Comparison of ENCODE assay signal across 18 cellular contexts in genomic region chrX:110061138-110061537, GRCh38.
"Had no signal": no experiment of that assay in that cellular context is flagged by ENCODE, and none has a peak within 500 bp of the region (broad histone marks: within the 10 kb centered on the region; RNA-seq: fewer than 3 reads in every experiment).

No MANE protein-coding gene starts in this region.

- ATAC-seq: activated CD8-positive, alpha-beta T cell treated with anti-CD3 and anti-CD28 coated beads, Interleukin-2, amount 10 ng/mL, durations not matched to agents 7 days and 5 days; activated T-cell treated with anti-CD3 and anti-CD28 coated beads, Interleukin-2, amount 50 U/mL, for 72 hours; gastroesophageal sphincter; left colon; stimulated activated effector memory CD8-positive, alpha-beta T cell treated with anti-CD3 and anti-CD28 coated beads, Interleukin-12 subunit alpha, Interleukin-12 subunit beta, amount 100 ng/mL, for 72 hours had no signal

- H3K27me3 ChIP-seq: esophagus squamous epithelium, gastroesophageal sphincter, neural progenitor cell, ovary, sigmoid colon, thyroid gland, uterus had no signal

- H3K9me3 ChIP-seq: esophagus squamous epithelium, gastroesophageal sphincter, ovary, sigmoid colon, thyroid gland, uterus had no signal

- H2AFZ ChIP-seq: neural progenitor cell had no signal

- FAIRE-seq: bronchial epithelial cell had no signal

- DNase-seq: activated CD4-positive, alpha-beta T cell treated with anti-CD3 and anti-CD28 coated beads for 4 hours; activated CD8-positive, alpha-beta memory T cell treated with anti-CD3 and anti-CD28 coated beads, Interleukin-2, amount 50 U/mL, for 48 hours; activated CD8-positive, alpha-beta T cell treated with anti-CD3 and anti-CD28 coated beads, Interleukin-2, amount 10 ng/mL, durations not matched to agents 7 days and 5 days; activated naive CD4-positive, alpha-beta T cell; activated naive CD8-positive, alpha-beta T cell treated with anti-CD3 and anti-CD28 coated beads, Interleukin-2, amount 10 ng/mL, durations not matched to agents 7 days and 5 days; activated T-cell treated with anti-CD3 and anti-CD28 coated beads, Interleukin-2, amount 50 U/mL, for 72 hours; aorta; esophagus squamous epithelium; left colon; ovary; sigmoid colon; T-helper 2 cell; thyroid gland; uterus had no signal

- H3K27ac ChIP-seq: esophagus squamous epithelium, gastroesophageal sphincter, neural progenitor cell, ovary, sigmoid colon, thyroid gland, uterus had no signal

- H3K4me3 ChIP-seq: esophagus squamous epithelium, gastroesophageal sphincter, neural progenitor cell, ovary, sigmoid colon, thyroid gland, uterus had no signal

- H3K4me1 ChIP-seq: gastroesophageal sphincter, neural progenitor cell, thyroid gland, uterus had no signal

- H3K36me3 ChIP-seq: esophagus squamous epithelium, gastroesophageal sphincter, ovary, sigmoid colon, thyroid gland, uterus had no signal

- H3K9ac ChIP-seq: neural progenitor cell had no signal

- H3K4me2 ChIP-seq: neural progenitor cell had no signal
